In the genomic region with DNA sequence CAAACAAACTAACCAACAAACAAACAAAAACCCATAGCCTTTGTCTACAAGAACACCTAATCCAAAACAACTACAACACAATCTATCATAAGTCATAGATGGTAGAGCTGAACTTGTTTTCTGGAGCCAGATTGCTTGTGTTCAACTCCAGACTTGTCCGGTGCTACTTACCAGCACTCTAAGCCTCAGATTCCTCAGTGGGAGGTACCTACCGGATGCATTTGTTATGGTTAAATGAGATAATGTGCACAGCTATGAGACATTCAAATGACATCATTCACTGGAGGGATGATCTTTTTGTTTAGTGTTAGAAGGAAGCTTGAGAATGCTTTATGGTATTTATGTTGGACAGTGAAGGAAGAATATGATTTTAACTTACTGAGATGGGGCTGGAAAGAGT, we compare ENCODE assay signal across 19 cellular contexts.
"Had no signal": no experiment of that assay in that cellular context is flagged by ENCODE, and none has a peak within 500 bp of the region (broad histone marks: within the 10 kb centered on the region; RNA-seq: fewer than 3 reads in every experiment).

No MANE protein-coding gene starts in this region.

- DNase-seq: effector CD4-positive, alpha-beta T cell; endodermal cell; heart left ventricle; hippocampal formation; left colon; mucosa of descending colon; naive thymus-derived CD8-positive, alpha-beta T cell; posterior cingulate gyrus; sigmoid colon; stimulated activated naive CD8-positive, alpha-beta T cell treated with anti-CD3 and anti-CD28 coated beads, Interleukin-15, Interleukin-2, amounts not matched to agents 100 U/mL and 50 U/mL, for 24 hours; tibial artery; upper lobe of left lung had no signal

- H3K4me3 ChIP-seq: coronary artery, heart left ventricle, mucosa of descending colon, sigmoid colon, skin epidermis, tibial artery, upper lobe of left lung, vagina had no signal

- ATAC-seq: heart left ventricle; left colon; mucosa of descending colon; naive thymus-derived CD8-positive, alpha-beta T cell; stimulated activated effector memory CD8-positive, alpha-beta T cell treated with anti-CD3 and anti-CD28 coated beads, Interleukin-12 subunit alpha, Interleukin-12 subunit beta, amount 100 ng/mL, for 72 hours; stimulated activated naive CD8-positive, alpha-beta T cell treated with anti-CD3 and anti-CD28 coated beads, Interleukin-15, Interleukin-2, amounts not matched to agents 100 U/mL and 50 U/mL, for 24 hours had no signal

- FAIRE-seq: endothelial cell of umbilical vein, frontal cortex had no signal

- H3K9me3 ChIP-seq: heart left ventricle, mucosa of descending colon, sigmoid colon, tibial artery, upper lobe of left lung, vagina had no signal

- H3K27ac ChIP-seq: coronary artery, heart left ventricle, neutrophil, sigmoid colon, skin epidermis, tibial artery, upper lobe of left lung, vagina had no signal

- H3K4me1 ChIP-seq: heart left ventricle, sigmoid colon, tibial artery, upper lobe of left lung, vagina had no signal

- H3K27me3 ChIP-seq: heart left ventricle, neutrophil, sigmoid colon, tibial artery, upper lobe of left lung, vagina had no signal

- H3K36me3 ChIP-seq: heart left ventricle, neutrophil, sigmoid colon, tibial artery, upper lobe of left lung, vagina had no signal
